ENCODE assay signal across 8 cellular contexts in genomic region chr4:77075869-77076801, GRCh38. TPM values are rescaled to one million over a fixed set of nuclear protein-coding genes. Genes with fewer than 3 reads are reported as not detected.
DNase-seq lines count a peak whose midpoint lies in the region; ATAC-seq, FAIRE-seq and TF ChIP-seq lines count a peak whose summit lies in the region.

Gene CCNI (minus strand): TSS chr4:77075989. CDS start chr4:77066362, 9,627 bp downstream.

- TF ChIP-seq CTCF in chondrocyte (IDR thresholded peaks at IDR 0.05) (peak; percentile 8), kidney epithelial cell (IDR thresholded peaks at IDR 0.05; ENCODE audit: insufficient read depth, low read length, poor library complexity, severe bottlenecking) (no peak)

- peak within 1 kb of the TSS; percentile 99 for H3K27ac Mint-ChIP-seq in activated CD4-positive, alpha-beta T cell treated with anti-CD3 and anti-CD28 coated beads for 36 hours
- peak within 1 kb of the TSS; percentile 100 for H3K27ac Mint-ChIP-seq in chondrocyte (ENCODE audit: unreplicated experiment)

- H3K4me1 Mint-ChIP-seq in activated CD4-positive, alpha-beta T cell treated with anti-CD3 and anti-CD28 coated beads for 36 hours: peaks cover 45% of the 10 kb centered on the region
- H3K4me1 Mint-ChIP-seq in chondrocyte (ENCODE audit: low read depth): peaks cover 34% of the 10 kb centered on the region

- no peaks in the 10 kb centered on the region for H3K27me3 ChIP-seq in kidney epithelial cell (ENCODE audit: control insufficient read depth, insufficient read depth, low read length)

- peak within 1 kb of the TSS; percentile 95 for H3K4me3 ChIP-seq in kidney epithelial cell (ENCODE audit: low read depth, low read length)

- peak; percentile 90 for FAIRE-seq in GM19239 (lab: Jason Lieb, UNC)

- intact Hi-C loops in activated CD4-positive, alpha-beta T cell treated with anti-CD3 and anti-CD28 coated beads for 36 hours (cut with DNase I, micrococcal nuclease): loop anchor here (1.0 to 10.0 kb wide), 15 partner anchors 45 to 1354 kb away; partner anchors contain the start of genes MRPL1 (in 2 of the 2), NUP54 (in 1 of the 2), SCARB2 (in 1 of the 2) and SEPTIN11 (in 1 of the 2)

- peak; percentile 60 for ATAC-seq in HG03442 (IDR thresholded peaks at IDR 0.05; ENCODE audit: unreplicated experiment)
- peak; percentile 77 for ATAC-seq in activated CD4-positive, alpha-beta T cell treated with anti-CD3 and anti-CD28 coated beads for 36 hours

- CTCF ChIA-PET in activated CD4-positive, alpha-beta T cell treated with anti-CD3 and anti-CD28 coated beads for 36 hours (lab: Charles Lee): interaction anchor here (1.0 to 3.0 kb wide), 5 partner anchors 11 to 128 kb away, joined by 3 to 12 read pairs (median 5); partner anchors contain the start of gene CCNG2

- H3K36me3 Mint-ChIP-seq in activated CD4-positive, alpha-beta T cell treated with anti-CD3 and anti-CD28 coated beads for 36 hours (ENCODE audit: low read depth): peaks cover 5% of the 10 kb centered on the region
- H3K36me3 Mint-ChIP-seq in chondrocyte (ENCODE audit: low read depth): no peaks in the 10 kb centered on the region

- no peaks in the 10 kb centered on the region for H3K27me3 Mint-ChIP-seq in activated CD4-positive, alpha-beta T cell treated with anti-CD3 and anti-CD28 coated beads for 36 hours
- H3K27me3 Mint-ChIP-seq in chondrocyte (ENCODE audit: low read depth): no peaks in the 10 kb centered on the region

- H3K36me3 ChIP-seq in kidney epithelial cell (ENCODE audit: control insufficient read depth, insufficient read depth, low read length): no peaks in the 10 kb centered on the region

- POLR2A ChIA-PET in activated CD4-positive, alpha-beta T cell treated with anti-CD3 and anti-CD28 coated beads for 36 hours (lab: Charles Lee): no interaction called here

- no peaks in the 10 kb centered on the region for H3K9me3 Mint-ChIP-seq in activated CD4-positive, alpha-beta T cell treated with anti-CD3 and anti-CD28 coated beads for 36 hours (ENCODE audit: low read depth)
- H3K9me3 Mint-ChIP-seq in chondrocyte (ENCODE audit: low read depth): no peaks in the 10 kb centered on the region

- H3K4me3 Mint-ChIP-seq in activated CD4-positive, alpha-beta T cell treated with anti-CD3 and anti-CD28 coated beads for 36 hours: no peak within 1 kb of the TSS
- H3K4me3 Mint-ChIP-seq in chondrocyte (ENCODE audit: unreplicated experiment): no peak within 1 kb of the TSS

- DNase-seq in Ammon's horn (ENCODE audit: low spot score) (peak; percentile 96), GM19239 (ENCODE audit: insufficient read length, low spot score) (peak; percentile 79), NCI-H524 (lab: John Stamatoyannopoulos, UW) (peak; percentile 79 to 90), chondrocyte (ENCODE audit: low spot score) (peak; percentile 97), kidney epithelial cell (ENCODE audit: low read depth) (peak; percentile 81)
- DNase-seq in activated CD4-positive, alpha-beta T cell treated with anti-CD3 and anti-CD28 coated beads for 36 hours: peak; percentile 95
- DNase-seq in stimulated activated CD4-positive, alpha-beta T cell treated with anti-CD3 and anti-CD28 coated beads, Interleukin-15, amount 100 ng/mL, for 48 hours (ENCODE audit: low read depth in 2 of 2): peak; percentile 88 to 91

RNA-seq across cellular contexts. Expression of gene CCNI, which starts in this region (rescaled TPM):
- total RNA-seq in activated CD4-positive, alpha-beta T cell treated with anti-CD3 and anti-CD28 coated beads for 36 hours: 100 to 1,000 TPM; 226 to 230 TPM
- total RNA-seq in chondrocyte (219 to 224 TPM (median 220 TPM) in 3 replicates), kidney epithelial cell (388 and 406 TPM in 2 replicates)

Comparison
In these comparisons a context has a peak if more than half of its experiments do, and no peak if none do; other contexts are left out.
1. Peak in every context shown above with its lines: DNase-seq, ATAC-seq and H3K4me3 ChIP-seq.